In the genomic region with DNA sequence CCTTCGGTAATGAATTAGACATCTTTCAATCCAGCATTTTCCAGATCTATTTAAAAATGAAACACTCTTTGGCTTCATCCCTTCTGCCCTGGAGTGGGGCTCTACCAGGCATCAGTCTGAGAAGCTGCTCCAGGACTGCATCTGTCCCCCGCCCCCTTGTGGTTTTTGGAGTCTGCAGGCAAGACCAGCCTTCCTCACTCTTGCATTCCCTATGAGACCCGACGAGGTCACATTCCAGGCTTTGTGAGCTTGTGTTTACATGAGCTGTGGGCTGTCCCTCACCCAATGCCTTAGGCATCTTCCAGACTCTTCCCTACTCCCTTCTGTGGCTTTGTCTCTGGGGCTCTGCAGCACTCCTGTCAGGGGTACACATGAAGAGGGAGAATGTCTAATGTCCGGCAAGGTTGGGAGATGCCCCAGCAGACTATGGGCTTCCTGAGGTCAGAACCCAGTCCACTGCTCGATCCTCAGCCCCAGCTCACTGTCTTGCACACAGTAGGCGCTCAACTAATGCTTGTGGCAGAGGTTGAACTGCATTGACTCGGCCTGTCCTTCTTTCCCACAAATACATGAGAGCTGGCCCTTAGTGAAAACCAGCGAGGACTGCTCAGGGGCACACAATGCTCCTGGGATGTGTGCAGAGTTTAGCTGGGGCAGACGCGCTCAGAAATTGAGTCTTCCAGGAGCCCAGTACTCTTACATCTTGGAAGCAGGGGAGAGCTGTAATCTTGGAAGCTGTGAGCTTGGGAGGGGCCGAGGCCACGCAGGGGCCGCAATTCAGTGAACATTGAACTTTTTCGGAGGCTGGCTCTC, we compare ENCODE assay signal across 11 cellular contexts. TPM values are rescaled to one million over a fixed set of nuclear protein-coding genes. Genes with fewer than 3 reads are reported as not detected.
DNase-seq lines count a peak whose midpoint lies in the region; ATAC-seq and TF ChIP-seq lines count a peak whose summit lies in the region.
"Had no signal": no experiment of that assay in that cellular context is flagged by ENCODE, and none has a peak within 500 bp of the region (broad histone marks: within the 10 kb centered on the region; RNA-seq: fewer than 3 reads in every experiment).

No MANE protein-coding gene starts in this region.

- H3K27me3 ChIP-seq in smooth muscle cell (ENCODE audit: low read depth): no peaks in the 10 kb centered on the region

- no peaks in the 10 kb centered on the region for H3F3A ChIP-seq in smooth muscle cell (ENCODE audit: low read depth)

- peak overlapping the region; percentile 11 for H3K4me3 Mint-ChIP-seq in glutamatergic neuron (ENCODE audit: unreplicated experiment)
- no peak overlapping the region for H3K4me3 Mint-ChIP-seq in activated T-helper 2 cell treated with anti-CD3 and anti-CD28 coated beads, Interferon-gamma antibody, Interleukin-2, Interleukin-4, amounts not matched to agents 10 μg/mL and 5 μg/mL and 100 μg/mL, durations not matched to agents 14 hours and 24 hours and 36 hours (ENCODE audit: low read depth)
- H3K4me3 Mint-ChIP-seq: natural killer cell; T-helper 1 cell treated with Interleukin-12 subunit alpha and Interleukin-12 subunit beta and Interleukin-4 antibody, amounts not matched to agents 30 μg/mL and 1 μg/mL, for 36 hours had no signal

- WGBS in smooth muscle cell (ENCODE audit: low lambda C conversion rate): 62% methylated on average over 15 of the region's 15 CpGs

- H3K4me1 Mint-ChIP-seq in glutamatergic neuron (ENCODE audit: low read depth, unreplicated experiment): peaks cover 14% of the 10 kb centered on the region
- no peaks in the 10 kb centered on the region for H3K4me1 Mint-ChIP-seq in activated T-helper 2 cell treated with anti-CD3 and anti-CD28 coated beads, Interferon-gamma antibody, Interleukin-2, Interleukin-4, amounts not matched to agents 10 μg/mL and 5 μg/mL and 100 μg/mL, durations not matched to agents 14 hours and 24 hours and 36 hours (ENCODE audit: low read depth)

- H3K4me1 ChIP-seq in smooth muscle cell (ENCODE audit: low read depth): no peaks in the 10 kb centered on the region

- H3K9me3 Mint-ChIP-seq in glutamatergic neuron (ENCODE audit: unreplicated experiment): peaks cover 11% of the 10 kb centered on the region
- H3K9me3 Mint-ChIP-seq in activated T-helper 2 cell treated with anti-CD3 and anti-CD28 coated beads, Interferon-gamma antibody, Interleukin-2, Interleukin-4, amounts not matched to agents 10 μg/mL and 5 μg/mL and 100 μg/mL, durations not matched to agents 14 hours and 24 hours and 36 hours: no peaks in the 10 kb centered on the region
- H3K9me3 Mint-ChIP-seq: natural killer cell; T-helper 1 cell treated with Interleukin-12 subunit alpha and Interleukin-12 subunit beta and Interleukin-4 antibody, amounts not matched to agents 30 μg/mL and 1 μg/mL, for 36 hours had no signal

- no peak for ATAC-seq in GM21576 (IDR thresholded peaks at IDR 0.05; ENCODE audit: unreplicated experiment)

- H3K27me3 Mint-ChIP-seq in glutamatergic neuron (ENCODE audit: unreplicated experiment): peaks cover 5% of the 10 kb centered on the region
- H3K27me3 Mint-ChIP-seq in activated T-helper 2 cell treated with anti-CD3 and anti-CD28 coated beads, Interferon-gamma antibody, Interleukin-2, Interleukin-4, amounts not matched to agents 10 μg/mL and 5 μg/mL and 100 μg/mL, durations not matched to agents 14 hours and 24 hours and 36 hours (ENCODE audit: low read depth): peaks cover 39% of the 10 kb centered on the region

- H3K27ac ChIP-seq in smooth muscle cell (ENCODE audit: low read depth): no peak overlapping the region

- no peaks in the 10 kb centered on the region for H4K20me1 ChIP-seq in smooth muscle cell (ENCODE audit: low read depth)

- H3K9ac ChIP-seq in smooth muscle cell (ENCODE audit: low read depth): no peak overlapping the region

- no peak overlapping the region for H3K4me3 ChIP-seq in smooth muscle cell

- H3K9me3 ChIP-seq in smooth muscle cell (replicated peaks; ENCODE audit: low read depth): no peaks in the 10 kb centered on the region

- no peaks in the 10 kb centered on the region for H3K36me3 Mint-ChIP-seq in glutamatergic neuron (ENCODE audit: unreplicated experiment)
- H3K36me3 Mint-ChIP-seq in activated T-helper 2 cell treated with anti-CD3 and anti-CD28 coated beads, Interferon-gamma antibody, Interleukin-2, Interleukin-4, amounts not matched to agents 10 μg/mL and 5 μg/mL and 100 μg/mL, durations not matched to agents 14 hours and 24 hours and 36 hours (ENCODE audit: low read depth): no peaks in the 10 kb centered on the region
- H3K36me3 Mint-ChIP-seq: natural killer cell had no signal

- no peak overlapping the region for H3K27ac Mint-ChIP-seq in glutamatergic neuron (ENCODE audit: unreplicated experiment)
- no peak overlapping the region for H3K27ac Mint-ChIP-seq in activated T-helper 2 cell treated with anti-CD3 and anti-CD28 coated beads, Interferon-gamma antibody, Interleukin-2, Interleukin-4, amounts not matched to agents 10 μg/mL and 5 μg/mL and 100 μg/mL, durations not matched to agents 14 hours and 24 hours and 36 hours
- H3K27ac Mint-ChIP-seq: T-helper 1 cell treated with Interleukin-12 subunit alpha and Interleukin-12 subunit beta and Interleukin-4 antibody, amounts not matched to agents 30 μg/mL and 1 μg/mL, for 36 hours had no signal

- TF ChIP-seq CTCF in glutamatergic neuron (IDR thresholded peaks at IDR 0.05; ENCODE audit: partially characterized antibody, unreplicated experiment) (no peak), smooth muscle cell (IDR thresholded peaks at IDR 0.05; ENCODE audit: borderline replicate concordance, insufficient read depth, poor library complexity, severe bottlenecking) (peak; percentile 33)

- H3K36me3 ChIP-seq in smooth muscle cell (ENCODE audit: low read depth): no peaks in the 10 kb centered on the region

- H3K79me2 ChIP-seq in smooth muscle cell (ENCODE audit: low read depth): no peaks in the 10 kb centered on the region

- DNase-seq in SIG-M5 treated with dmso at 0.1 percent for 504 hours (lab: John Stamatoyannopoulos, UW; ENCODE audit: unreplicated experiment): peak; percentile 35
- no peak for DNase-seq in SIG-M5 (lab: John Stamatoyannopoulos, UW)
- DNase-seq in RPMI7951 (ENCODE audit: low read depth): peak; percentile 72
- peak; percentile 45 for DNase-seq in glutamatergic neuron
- no peak for DNase-seq in smooth muscle cell (lab: John Stamatoyannopoulos, UW; ENCODE audit: unreplicated experiment)
- DNase-seq in cortex of kidney (lab: John Stamatoyannopoulos, UW): no peak
- DNase-seq in activated T-helper 2 cell treated with anti-CD3 and anti-CD28 coated beads, Interferon-gamma antibody, Interleukin-2, Interleukin-4, amounts not matched to agents 10 μg/mL and 5 μg/mL and 100 μg/mL, durations not matched to agents 14 hours and 24 hours and 36 hours (ENCODE audit: low spot score): no peak
- DNase-seq: hippocampal formation had no signal

- H3K4me2 ChIP-seq in smooth muscle cell: no peak overlapping the region

- H2AFZ ChIP-seq in smooth muscle cell (ENCODE audit: low read depth): no peak overlapping the region

- intact Hi-C loops in activated T-helper 2 cell treated with anti-CD3 and anti-CD28 coated beads, Interferon-gamma antibody, Interleukin-2, Interleukin-4, amounts not matched to agents 10 μg/mL and 5 μg/mL and 100 μg/mL, durations not matched to agents 14 hours and 24 hours and 36 hours (cut with micrococcal nuclease): no loop called here

RNA-seq across cellular contexts. Expression of a gene that starts 11.6 kb away (rescaled TPM):
- total RNA-seq in RPMI7951 (2014; rRNA removed; shearing (Covaris generic)): 0.12 TPM in 1 of 2 replicates, not detected in the other
- total RNA-seq in glutamatergic neuron (ENCODE audit: unreplicated experiment): 124 TPM
- 1.5 and 6.9 TPM in 2 replicates for total RNA-seq in smooth muscle cell
- polyA plus RNA-seq in smooth muscle cell: 10.7 and 11.3 TPM in 2 replicates
- total RNA-seq in activated T-helper 2 cell treated with anti-CD3 and anti-CD28 coated beads, Interferon-gamma antibody, Interleukin-2, Interleukin-4, amounts not matched to agents 10 μg/mL and 5 μg/mL and 100 μg/mL, durations not matched to agents 14 hours and 24 hours and 36 hours: 18.4 and 19.9 TPM in 2 replicates

Comparison
In these comparisons a context has a peak if more than half of its experiments do, and no peak if none do; other contexts are left out.
1. DNase-seq: peak in SIG-M5 treated with dmso at 0.1 percent for 504 hours (single experiment), RPMI7951 (single experiment) and glutamatergic neuron (single experiment); none in SIG-M5 (single experiment), smooth muscle cell (single experiment), cortex of kidney (single experiment) and activated T-helper 2 cell treated with anti-CD3 and anti-CD28 coated beads, Interferon-gamma antibody, Interleukin-2, Interleukin-4, amounts not matched to agents 10 μg/mL and 5 μg/mL and 100 μg/mL, durations not matched to agents 14 hours and 24 hours and 36 hours (single experiment).